ENCODE assay signal across 15 cellular contexts in genomic region chr1:21567241-21568005, GRCh38. TPM values are rescaled to one million over a fixed set of nuclear protein-coding genes. Genes with fewer than 3 reads are reported as not detected.
DNase-seq lines count a peak whose midpoint lies in the region; TF ChIP-seq lines count a peak whose summit lies in the region.
"Had no signal": no experiment of that assay in that cellular context is flagged by ENCODE, and none has a peak within 500 bp of the region (broad histone marks: within the 10 kb centered on the region; RNA-seq: fewer than 3 reads in every experiment).

No MANE protein-coding gene starts in this region.

- DNase-seq in DMS 273 (lab: John Stamatoyannopoulos, UW; ENCODE audit: unreplicated experiment) (peak; percentile 54), DMS 273 treated with DMSO at 0.1 percent for 48 hours (lab: John Stamatoyannopoulos, UW) (no peak), M059J (ENCODE audit: low read depth) (peak; percentile 62), dedifferentiated amniotic fluid mesenchymal stem cell (ENCODE audit: extremely low spot score) (peak; percentile 20), osteocyte (ENCODE audit: extremely low spot score, unreplicated experiment) (no peak), NCI-H1417 treated with DMSO at 0.1 percent for 48 hours (lab: John Stamatoyannopoulos, UW) (no peak)
- no peak for DNase-seq in activated CD4-positive, alpha-beta T cell treated with anti-CD3 and anti-CD28 coated beads, Interleukin-2, amount 50 U/mL, for 48 hours
- no peak for DNase-seq in activated CD4-positive, CD25-positive, alpha-beta regulatory T cell treated with anti-CD3 and anti-CD28 coated beads, Interleukin-2, amount 50 U/mL, for 72 hours
- DNase-seq: activated gamma-delta T cell; Caco-2; central memory CD4-positive, alpha-beta T cell; hippocampal formation; NK-92 treated with Interleukin-12 subunit alpha and Interleukin-12 subunit beta, amount 100 ng/mL, for 24 hours; stimulated activated naive CD8-positive, alpha-beta T cell treated with anti-CD3 and anti-CD28 coated beads, Interleukin-15, amount 100 ng/mL, for 72 hours had no signal

- no peaks in the 10 kb centered on the region for H3K36me3 Mint-ChIP-seq in osteocyte (ENCODE audit: unreplicated experiment)
- H3K36me3 Mint-ChIP-seq: neural progenitor cell had no signal

- H3K27ac Mint-ChIP-seq in osteocyte (ENCODE audit: unreplicated experiment), result peak overlapping the region; percentile 73
- H3K27ac Mint-ChIP-seq: stimulated activated naive CD8-positive, alpha-beta T cell treated with anti-CD3 and anti-CD28 coated beads, Interleukin-15, amount 100 ng/mL, for 72 hours had no signal

- TF ChIP-seq CTCF in osteocyte (IDR thresholded peaks at IDR 0.05), result no peak

- H3K9me3 Mint-ChIP-seq in osteocyte (ENCODE audit: unreplicated experiment), result no peaks in the 10 kb centered on the region
- H3K9me3 Mint-ChIP-seq: neural progenitor cell; stimulated activated naive CD8-positive, alpha-beta T cell treated with anti-CD3 and anti-CD28 coated beads, Interleukin-15, amount 100 ng/mL, for 72 hours had no signal

- no peaks in the 10 kb centered on the region for H3K27me3 Mint-ChIP-seq in osteocyte (ENCODE audit: unreplicated experiment)

- no peak overlapping the region for H3K4me3 Mint-ChIP-seq in osteocyte (ENCODE audit: unreplicated experiment)
- H3K4me3 Mint-ChIP-seq: neural progenitor cell; stimulated activated naive CD8-positive, alpha-beta T cell treated with anti-CD3 and anti-CD28 coated beads, Interleukin-15, amount 100 ng/mL, for 72 hours had no signal

- peaks cover 43% of the 10 kb centered on the region for H3K4me1 Mint-ChIP-seq in osteocyte (ENCODE audit: unreplicated experiment)
- H3K4me1 Mint-ChIP-seq: stimulated activated naive CD8-positive, alpha-beta T cell treated with anti-CD3 and anti-CD28 coated beads, Interleukin-15, amount 100 ng/mL, for 72 hours had no signal

RNA-seq across cellular contexts. Expression of gene ALPL, which starts 58.2 kb away (rescaled TPM):
- 0.71 TPM in 1 of 2 replicates, not detected in the other for total RNA-seq in M059J (2014; rRNA removed; shearing (Covaris generic))
- total RNA-seq in osteocyte, result 41.6 and 43.4 TPM in 2 replicates

Comparison
In these comparisons a context has a peak if more than half of its experiments do, and no peak if none do; other contexts are left out.
1. DNase-seq: peak in DMS 273 (single experiment), M059J (single experiment) and dedifferentiated amniotic fluid mesenchymal stem cell (single experiment); none in DMS 273 treated with DMSO at 0.1 percent for 48 hours (single experiment), osteocyte (single experiment), activated CD4-positive, alpha-beta T cell treated with anti-CD3 and anti-CD28 coated beads, Interleukin-2, amount 50 U/mL, for 48 hours (0 of 2), NCI-H1417 treated with DMSO at 0.1 percent for 48 hours (single experiment) and activated CD4-positive, CD25-positive, alpha-beta regulatory T cell treated with anti-CD3 and anti-CD28 coated beads, Interleukin-2, amount 50 U/mL, for 72 hours (single experiment).
2. RNA of gene ALPL, which starts 58.2 kb away (total RNA-seq): 41.6 to 43.4 TPM in osteocyte; 0.71 TPM in M059J; every median in the first group is over 10 times any median in the second.